8 cellular contexts compared by ENCODE assay signal in the genomic region with DNA sequence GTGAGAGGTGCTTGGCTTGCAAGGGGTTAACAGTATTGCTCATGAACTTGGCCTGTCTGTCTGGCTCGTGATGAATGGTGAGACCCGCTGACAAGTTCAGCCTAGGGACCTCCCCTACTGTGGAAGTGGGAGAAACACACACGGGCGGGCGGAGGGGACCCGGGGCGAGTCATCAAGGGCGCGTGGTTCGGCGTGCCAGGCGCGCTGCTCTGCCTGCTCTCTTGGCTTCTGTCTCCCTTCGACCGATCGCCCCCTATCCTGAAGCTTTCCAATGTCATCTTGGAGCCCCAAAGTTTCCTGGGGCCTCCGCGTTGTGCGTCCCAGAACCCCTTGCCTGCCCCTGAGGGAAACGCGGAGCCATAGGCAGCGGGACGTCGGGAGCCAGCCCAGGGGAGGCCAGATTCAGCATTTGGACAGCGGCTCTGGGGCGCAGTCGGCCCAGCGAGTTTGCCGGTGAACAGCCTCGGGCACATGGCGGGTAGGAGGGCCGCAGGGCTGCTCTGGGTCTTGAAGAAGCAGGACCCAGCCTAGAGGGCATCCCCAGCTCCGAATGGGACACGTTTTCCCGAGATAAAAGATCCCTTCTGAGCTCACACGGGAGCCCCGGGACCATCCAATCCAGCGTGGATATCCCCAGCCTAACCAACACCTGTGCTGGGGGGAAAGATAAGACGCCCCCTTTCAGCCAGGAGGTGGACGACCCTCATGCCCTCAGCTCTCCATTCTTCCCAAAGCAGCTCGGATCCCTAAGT. TPM values are rescaled to one million over a fixed set of nuclear protein-coding genes. Genes with fewer than 3 reads are reported as not detected.
DNase-seq lines count a peak whose midpoint lies in the region; ATAC-seq and TF ChIP-seq lines count a peak whose summit lies in the region.

No MANE protein-coding gene starts in this region.

- no peak for ATAC-seq in GM18868 (IDR thresholded peaks at IDR 0.05; ENCODE audit: unreplicated experiment)
- no peak for ATAC-seq in HG02623 (IDR thresholded peaks at IDR 0.05; ENCODE audit: unreplicated experiment)

- H3K36me3 ChIP-seq in prostate gland: no peaks in the 10 kb centered on the region

- H3K9me3 ChIP-seq in prostate gland: no peaks in the 10 kb centered on the region

- intact Hi-C loops in prostate gland (cut with DNase I): no loop called here

- H3K4me3 ChIP-seq in prostate gland: no peak overlapping the region

- 8% methylated on average over 36 of the region's 41 CpGs for WGBS in prostate gland

- TF ChIP-seq CTCF in prostate gland (IDR thresholded peaks at IDR 0.05): no peak

- H3K4me1 ChIP-seq in prostate gland (replicated peaks): peaks cover 5% of the 10 kb centered on the region

- no peak overlapping the region for H3K27ac ChIP-seq in prostate gland

- H3K27me3 ChIP-seq in prostate gland (replicated peaks; ENCODE audit: insufficient read depth): peaks cover 66% of the 10 kb centered on the region

- DNase-seq in SIG-M5 treated with dmso at 0.1 percent for 504 hours (lab: John Stamatoyannopoulos, UW; ENCODE audit: unreplicated experiment): peak; percentile 64
- no peak for DNase-seq in SIG-M5 (lab: John Stamatoyannopoulos, UW)
- DNase-seq in activated T-helper 1 cell treated with anti-CD3 and anti-CD28 coated beads, Interleukin-2, amount 50 U/mL, for 16 hours (ENCODE audit: low read depth in 1 of 2, low spot score in 1 of 2): peak; percentile 31 to 32
- peak; percentile 18 for DNase-seq in fibroblast of the conjunctiva (ENCODE audit: low read depth)
- peak; percentile 40 for DNase-seq in prostate gland (ENCODE audit: low spot score)

- TF ChIP-seq POLR2A in prostate gland (IDR thresholded peaks at IDR 0.05): no peak

TF ChIP-seq in PFSK-1, 5 proteins besides CTCF, POLR2A, EP300 and RAD21:
- TF ChIP-seq, protein P1, sequence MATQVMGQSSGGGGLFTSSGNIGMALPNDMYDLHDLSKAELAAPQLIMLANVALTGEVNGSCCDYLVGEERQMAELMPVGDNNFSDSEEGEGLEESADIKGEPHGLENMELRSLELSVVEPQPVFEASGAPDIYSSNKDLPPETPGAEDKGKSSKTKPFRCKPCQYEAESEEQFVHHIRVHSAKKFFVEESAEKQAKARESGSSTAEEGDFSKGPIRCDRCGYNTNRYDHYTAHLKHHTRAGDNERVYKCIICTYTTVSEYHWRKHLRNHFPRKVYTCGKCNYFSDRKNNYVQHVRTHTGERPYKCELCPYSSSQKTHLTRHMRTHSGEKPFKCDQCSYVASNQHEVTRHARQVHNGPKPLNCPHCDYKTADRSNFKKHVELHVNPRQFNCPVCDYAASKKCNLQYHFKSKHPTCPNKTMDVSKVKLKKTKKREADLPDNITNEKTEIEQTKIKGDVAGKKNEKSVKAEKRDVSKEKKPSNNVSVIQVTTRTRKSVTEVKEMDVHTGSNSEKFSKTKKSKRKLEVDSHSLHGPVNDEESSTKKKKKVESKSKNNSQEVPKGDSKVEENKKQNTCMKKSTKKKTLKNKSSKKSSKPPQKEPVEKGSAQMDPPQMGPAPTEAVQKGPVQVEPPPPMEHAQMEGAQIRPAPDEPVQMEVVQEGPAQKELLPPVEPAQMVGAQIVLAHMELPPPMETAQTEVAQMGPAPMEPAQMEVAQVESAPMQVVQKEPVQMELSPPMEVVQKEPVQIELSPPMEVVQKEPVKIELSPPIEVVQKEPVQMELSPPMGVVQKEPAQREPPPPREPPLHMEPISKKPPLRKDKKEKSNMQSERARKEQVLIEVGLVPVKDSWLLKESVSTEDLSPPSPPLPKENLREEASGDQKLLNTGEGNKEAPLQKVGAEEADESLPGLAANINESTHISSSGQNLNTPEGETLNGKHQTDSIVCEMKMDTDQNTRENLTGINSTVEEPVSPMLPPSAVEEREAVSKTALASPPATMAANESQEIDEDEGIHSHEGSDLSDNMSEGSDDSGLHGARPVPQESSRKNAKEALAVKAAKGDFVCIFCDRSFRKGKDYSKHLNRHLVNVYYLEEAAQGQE (IDR thresholded peaks at IDR 0.05; ENCODE audit: insufficient read depth in 1 of 2, low read depth in 2 of 2, low read length in 2 of 2): peak; percentile 94 to 97
- TF ChIP-seq POLR2AphosphoS5 (IDR thresholded peaks at IDR 0.05; ENCODE audit: low read depth, low read length): no peak
TF ChIP-seq in PFSK-1: peak in this region for 1.

RNA-seq across cellular contexts. Expression of a gene that starts 27.0 kb away (rescaled TPM):
- 59.7 TPM for polyA plus RNA-seq in PFSK-1 (2012; ENCODE audit: insufficient read length, low read depth)
- 10 to 100 TPM; 54.3 to 92.0 TPM for total RNA-seq in prostate gland
